ENCODE assay signal across 2 cellular contexts in genomic region chr16:50267151-50267631, GRCh38.
TF ChIP-seq lines count a peak whose summit lies in the region.

No MANE protein-coding gene starts in this region.

TF ChIP-seq in SK-N-SH, 30 proteins besides CTCF, POLR2A, EP300 and RAD21 (continued from another document):
- TF ChIP-seq REST (IDR thresholded peaks at IDR 0.05; ENCODE audit: low read depth, low read length) (no peak), PBX3 (IDR thresholded peaks at IDR 0.05) (no peak), ELF1 (IDR thresholded peaks at IDR 0.05) (no peak), FOXM1 (IDR thresholded peaks at IDR 0.05; ENCODE audit: low read depth) (no peak), ZBTB33 (IDR thresholded peaks at IDR 0.05; ENCODE audit: borderline replicate concordance, low read depth) (no peak), RFX5 (IDR thresholded peaks at IDR 0.05; ENCODE audit: low read length) (no peak), FOXJ3 (CRISPR knock-in tag; IDR thresholded peaks at IDR 0.05) (no peak), MXI1 (IDR thresholded peaks at IDR 0.05; ENCODE audit: low read depth, low read length) (no peak), YY1 (IDR thresholded peaks at IDR 0.05; ENCODE audit: low read depth) (no peak)

TF ChIP-seq in SK-N-SH treated with all-trans-retinoic acid at 6 μM for 48 hours, 23 proteins besides CTCF, POLR2A, EP300 and RAD21 (continued from another document):
- TF ChIP-seq PATZ1 (CRISPR knock-in tag; IDR thresholded peaks at IDR 0.05; ENCODE audit: borderline replicate concordance) = no peak
- TF ChIP-seq RARB (CRISPR knock-in tag; IDR thresholded peaks at IDR 0.05) = no peak
- no peak for TF ChIP-seq ESRRG (CRISPR knock-in tag; IDR thresholded peaks at IDR 0.05)
- TF ChIP-seq ZNF565 (CRISPR knock-in tag; conservative IDR thresholded peaks at IDR 0.05; ENCODE audit: low read depth) = no peak
- TF ChIP-seq POU6F1 (CRISPR knock-in tag; IDR thresholded peaks at IDR 0.05; ENCODE audit: borderline replicate concordance, low read depth) = no peak
- TF ChIP-seq SNAI2 (CRISPR knock-in tag; IDR thresholded peaks at IDR 0.05) = no peak
- TF ChIP-seq TCF4 (CRISPR knock-in tag; IDR thresholded peaks at IDR 0.05; ENCODE audit: borderline replicate concordance) = no peak
- TF ChIP-seq OSR1 (CRISPR knock-in tag; IDR thresholded peaks at IDR 0.05) = no peak
- TF ChIP-seq ZFP3 (CRISPR knock-in tag; IDR thresholded peaks at IDR 0.05) = no peak
- TF ChIP-seq, protein P1, sequence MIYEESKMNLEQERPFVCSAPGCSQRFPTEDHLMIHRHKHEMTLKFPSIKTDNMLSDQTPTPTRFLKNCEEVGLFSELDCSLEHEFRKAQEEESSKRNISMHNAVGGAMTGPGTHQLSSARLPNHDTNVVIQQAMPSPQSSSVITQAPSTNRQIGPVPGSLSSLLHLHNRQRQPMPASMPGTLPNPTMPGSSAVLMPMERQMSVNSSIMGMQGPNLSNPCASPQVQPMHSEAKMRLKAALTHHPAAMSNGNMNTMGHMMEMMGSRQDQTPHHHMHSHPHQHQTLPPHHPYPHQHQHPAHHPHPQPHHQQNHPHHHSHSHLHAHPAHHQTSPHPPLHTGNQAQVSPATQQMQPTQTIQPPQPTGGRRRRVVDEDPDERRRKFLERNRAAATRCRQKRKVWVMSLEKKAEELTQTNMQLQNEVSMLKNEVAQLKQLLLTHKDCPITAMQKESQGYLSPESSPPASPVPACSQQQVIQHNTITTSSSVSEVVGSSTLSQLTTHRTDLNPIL (CRISPR knock-in tag; IDR thresholded peaks at IDR 0.05; ENCODE audit: low read depth) = no peak
- TF ChIP-seq ISL1 (CRISPR knock-in tag; IDR thresholded peaks at IDR 0.05) = no peak
- no peak for TF ChIP-seq BACH2 (CRISPR knock-in tag; IDR thresholded peaks at IDR 0.05; ENCODE audit: borderline replicate concordance)
- TF ChIP-seq TSHZ2 (CRISPR knock-in tag; IDR thresholded peaks at IDR 0.05) = no peak
